ENCODE assay signal across 10 cellular contexts in the genomic region with DNA sequence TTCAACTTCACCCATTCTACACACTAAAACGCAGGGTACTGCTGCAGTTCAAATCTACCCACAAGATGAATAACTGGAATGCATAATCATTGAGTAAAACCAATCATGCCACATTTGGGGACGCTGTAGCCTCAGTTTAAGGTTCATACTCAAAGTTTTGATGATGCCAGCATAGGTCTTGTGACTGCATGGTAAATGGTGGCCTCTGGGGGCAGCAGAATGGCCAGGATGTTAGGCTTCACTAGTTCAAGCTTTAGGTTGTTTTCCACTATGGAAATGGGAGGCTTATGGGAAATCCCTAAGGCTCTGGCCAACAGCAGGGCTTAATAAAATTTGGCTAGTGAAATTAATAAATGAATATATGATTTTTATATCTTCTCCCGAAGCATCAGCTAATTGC.
DNase-seq lines count a peak whose midpoint lies in the region; ATAC-seq and TF ChIP-seq lines count a peak whose summit lies in the region.
"Had no signal": no experiment of that assay in that cellular context is flagged by ENCODE, and none has a peak within 500 bp of the region (broad histone marks: within the 10 kb centered on the region; RNA-seq: fewer than 3 reads in every experiment).

No MANE protein-coding gene starts in this region.

- H3K4me3 ChIP-seq in body of pancreas (no peak overlapping the region), retinal pigment epithelial cell (ENCODE audit: low read length) (no peak overlapping the region), Peyer's patch (no peak overlapping the region)
- H3K4me3 ChIP-seq: spleen had no signal

- DNase-seq in SIG-M5 treated with dmso at 0.1 percent for 504 hours (lab: John Stamatoyannopoulos, UW; ENCODE audit: unreplicated experiment) (peak; percentile 31), SIG-M5 (lab: John Stamatoyannopoulos, UW) (no peak), body of pancreas (peak; percentile 22 to 73 (median 44)), retinal pigment epithelial cell (ENCODE audit: low read depth) (no peak), Peyer's patch (no peak), NCI-H2227 treated with DMSO at 0.1 percent for 48 hours (lab: John Stamatoyannopoulos, UW) (no peak)
- DNase-seq: spleen had no signal

- H3K27ac ChIP-seq in body of pancreas (no peak overlapping the region), Peyer's patch (no peak overlapping the region)
- H3K27ac ChIP-seq: HL-60, spleen had no signal

- 49 to 54% methylated on average over 3 of the region's 3 CpGs for WGBS in body of pancreas, 2 donors

- TF ChIP-seq POLR2A in body of pancreas (IDR thresholded peaks at IDR 0.05) = no peak
- no peak for TF ChIP-seq POLR2A in Peyer's patch (IDR thresholded peaks at IDR 0.05)

- TF ChIP-seq CTCF in body of pancreas (IDR thresholded peaks at IDR 0.05) (peak; percentile 18 to 82 (median 41)), retinal pigment epithelial cell (conservative IDR thresholded peaks at IDR 0.05; ENCODE audit: low read depth, low read length) (peak; percentile 17), Peyer's patch (IDR thresholded peaks at IDR 0.05) (peak in 2 of 6 experiments; percentile 22 to 32)

- H3K9me3 ChIP-seq in body of pancreas (no peaks in the 10 kb centered on the region), Peyer's patch (no peaks in the 10 kb centered on the region)
- H3K9me3 ChIP-seq: spleen had no signal

- peak; percentile 40 for ATAC-seq in HG03469 (IDR thresholded peaks at IDR 0.05; ENCODE audit: unreplicated experiment)
- peak; percentile 67 for ATAC-seq in body of pancreas
- no peak for ATAC-seq in HG03571 (IDR thresholded peaks at IDR 0.05; ENCODE audit: unreplicated experiment)

- H3K27me3 ChIP-seq in body of pancreas (no peaks in the 10 kb centered on the region), Peyer's patch (no peaks in the 10 kb centered on the region)

- no peaks in the 10 kb centered on the region for H3K36me3 ChIP-seq in body of pancreas (replicated peaks in 1 of 2; ENCODE audit: insufficient read depth in 1 of 2, low read depth in 2 of 2)
- H3K36me3 ChIP-seq in Peyer's patch = no peaks in the 10 kb centered on the region
- H3K36me3 ChIP-seq: spleen had no signal

- H3K4me1 ChIP-seq in body of pancreas (peaks cover 4% of the 10 kb centered on the region), Peyer's patch (peaks cover 0 to 7% (median 0%) of the 10 kb centered on the region in 4 donors)
- H3K4me1 ChIP-seq: spleen had no signal

- intact Hi-C loops in body of pancreas (cut with DNase I) = no loop called here

Comparison
In these comparisons a context has a peak if more than half of its experiments do, and no peak if none do; other contexts are left out.
1. DNase-seq: peak in SIG-M5 treated with dmso at 0.1 percent for 504 hours (single experiment) and body of pancreas (4 of 4); none in SIG-M5 (single experiment), retinal pigment epithelial cell (single experiment), Peyer's patch (0 of 3) and NCI-H2227 treated with DMSO at 0.1 percent for 48 hours (single experiment).